10 cellular contexts compared by ENCODE assay signal in the genomic region with DNA sequence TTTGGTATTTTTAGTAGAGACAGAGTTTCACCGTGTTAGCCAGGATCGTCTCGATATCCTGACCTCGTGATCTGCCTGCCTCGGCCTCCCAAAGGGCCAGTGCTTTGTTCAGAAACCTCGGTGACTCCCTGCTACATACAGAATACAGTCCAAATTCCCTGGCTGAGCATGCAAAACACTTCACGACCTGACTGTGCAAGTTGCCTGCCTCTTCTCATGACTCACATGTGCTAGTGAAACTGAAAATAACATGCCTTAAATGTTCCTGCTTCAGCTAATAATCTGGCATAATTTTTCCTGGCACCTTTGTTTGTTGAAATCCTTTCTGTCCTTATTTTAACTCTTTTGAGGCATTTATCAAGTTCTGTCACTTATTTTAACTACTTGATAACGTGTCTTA. TPM values are rescaled to one million over a fixed set of nuclear protein-coding genes. Genes with fewer than 3 reads are reported as not detected.
A peak's percentile ranks its signal among the peaks of the same experiment; 100 is the strongest.
DNase-seq lines count a peak whose midpoint lies in the region; ATAC-seq and TF ChIP-seq lines count a peak whose summit lies in the region.
"Had no signal": no experiment of that assay in that cellular context is flagged by ENCODE, and none has a peak within 500 bp of the region (broad histone marks: within the 10 kb centered on the region; RNA-seq: fewer than 3 reads in every experiment).

No MANE protein-coding gene starts in this region.

- no peak overlapping the region for H3K27ac Mint-ChIP-seq in activated naive CD4-positive, alpha-beta T cell treated with anti-CD3 and anti-CD28 coated beads for 36 hours
- H3K27ac Mint-ChIP-seq: neural progenitor cell had no signal

- TF ChIP-seq CTCF in PC-3 (conservative IDR thresholded peaks at IDR 0.05; ENCODE audit: low read depth, low read length) (no peak), foreskin fibroblast (IDR thresholded peaks at IDR 0.05; ENCODE audit: low read depth, low read length) (no peak), tibial artery (IDR thresholded peaks at IDR 0.05) (no peak)

- POLR2A ChIA-PET in PC-3 (lab: Charles Lee; ENCODE audit: unreplicated experiment): interaction anchor here (0.5 to 1.0 kb wide), 4 partner anchors 8 to 211 kb away, joined by 3 to 16 read pairs (median 3); no protein-coding TSS in a partner anchor

- H3K36me3 Mint-ChIP-seq in activated naive CD4-positive, alpha-beta T cell treated with anti-CD3 and anti-CD28 coated beads for 36 hours (ENCODE audit: low read depth): peaks cover 8% of the 10 kb centered on the region

- H3K79me2 ChIP-seq in PC-3 (ENCODE audit: low read length): peaks cover 18% of the 10 kb centered on the region

- CTCF ChIA-PET in activated naive CD4-positive, alpha-beta T cell treated with anti-CD3 and anti-CD28 coated beads for 36 hours (lab: Charles Lee): interaction anchor here (0.9 to 3.7 kb wide), 21 partner anchors 8 to 686 kb away, joined by 3 to 28 read pairs (median 6); partner anchors contain the start of genes DMAC2L, L2HGDH and MAP4K5
- CTCF ChIA-PET in PC-3 (lab: Charles Lee): interaction anchor here (0.5 to 1.5 kb wide), 5 partner anchors 15 to 540 kb away, joined by 3 to 14 read pairs (median 4); no protein-coding TSS in a partner anchor

- H3K36me3 ChIP-seq in PC-3 (ENCODE audit: low read depth, low read length) (no peaks in the 10 kb centered on the region; the same call in 1 of the 2 replicates), tibial artery (peaks cover 6 to 15% (median 11%) of the 10 kb centered on the region in 3 donors)
- H3K36me3 ChIP-seq: neural progenitor cell had no signal

- H3F3A ChIP-seq in PC-3 (ENCODE audit: low read length, unreplicated experiment): no peaks in the 10 kb centered on the region

- intact Hi-C loops in activated naive CD4-positive, alpha-beta T cell treated with anti-CD3 and anti-CD28 coated beads for 36 hours (cut with micrococcal nuclease): loop anchor here (10.0 kb wide), 2 partner anchors 1465 to 1525 kb away; no protein-coding TSS in a partner anchor
- intact Hi-C loops in PC-3 (cut with micrococcal nuclease): loop anchor here (2.0 kb wide), 1 partner anchor 459 kb away; no protein-coding TSS in a partner anchor
- intact Hi-C loops in tibial artery (cut with DNase I; ENCODE audit: low total_unique reads): no loop called here

- H3K27ac ChIP-seq in PC-3 (ENCODE audit: low read length) (peak overlapping the region; percentile 87), tibial artery (peak overlapping the region; percentile 61 to 66)
- H3K27ac ChIP-seq: neural progenitor cell had no signal

- peaks cover 30% of the 10 kb centered on the region for H3K4me1 Mint-ChIP-seq in activated naive CD4-positive, alpha-beta T cell treated with anti-CD3 and anti-CD28 coated beads for 36 hours (ENCODE audit: low read depth)
- H3K4me1 Mint-ChIP-seq: neural progenitor cell had no signal

- H3K9me3 ChIP-seq in PC-3 (ENCODE audit: low read length) (no peaks in the 10 kb centered on the region), tibial artery (no peaks in the 10 kb centered on the region)

- no peaks in the 10 kb centered on the region for H3K27me3 ChIP-seq in PC-3 (ENCODE audit: low read length)
- no peaks in the 10 kb centered on the region for H3K27me3 ChIP-seq in tibial artery
- H3K27me3 ChIP-seq: BLaER1 treated with 17β-estradiol and CSF1 and Interleukin-3, amounts not matched to agents 10 nM and 100 nM; neural progenitor cell had no signal

- BruUV-seq in PC-3 (replicated peaks; lab: Mats Ljungman, UMichigan): no TSS peak

- peak overlapping the region; percentile 70 for H3K4me2 ChIP-seq in PC-3 (ENCODE audit: low read length)
- H3K4me2 ChIP-seq: neural progenitor cell had no signal

- H3K4me3 Mint-ChIP-seq in activated naive CD4-positive, alpha-beta T cell treated with anti-CD3 and anti-CD28 coated beads for 36 hours: no peak overlapping the region
- H3K4me3 Mint-ChIP-seq: neural progenitor cell had no signal

- H3K9me2 ChIP-seq in PC-3 (replicated peaks; ENCODE audit: low read length): no peaks in the 10 kb centered on the region

- H3K4me1 ChIP-seq in PC-3 (ENCODE audit: insufficient read depth, low read length) (peaks cover 22% of the 10 kb centered on the region), tibial artery (peaks cover 0 to 13% (median 6%) of the 10 kb centered on the region in 4 donors)
- H3K4me1 ChIP-seq: neural progenitor cell had no signal

- H3K9me3 Mint-ChIP-seq in activated naive CD4-positive, alpha-beta T cell treated with anti-CD3 and anti-CD28 coated beads for 36 hours: no peaks in the 10 kb centered on the region

- no peaks in the 10 kb centered on the region for H3K27me3 Mint-ChIP-seq in activated naive CD4-positive, alpha-beta T cell treated with anti-CD3 and anti-CD28 coated beads for 36 hours (ENCODE audit: low read depth)

- H3K4me3 ChIP-seq in PC-3 (ENCODE audit: low read length): no peak overlapping the region
- no peak overlapping the region for H3K4me3 ChIP-seq in foreskin fibroblast (ENCODE audit: low read depth in 1 of 2, low read length in 2 of 2)
- H3K4me3 ChIP-seq in tibial artery: no peak overlapping the region
- H3K4me3 ChIP-seq: BLaER1 treated with 17β-estradiol and CSF1 and Interleukin-3, amounts not matched to agents 10 nM and 100 nM; neural progenitor cell had no signal

- no peak overlapping the region for H3K9ac ChIP-seq in PC-3 (ENCODE audit: low read length)
- H3K9ac ChIP-seq: neural progenitor cell had no signal

- ATAC-seq in PC-3 (no peak), HG02938 (IDR thresholded peaks at IDR 0.05; ENCODE audit: unreplicated experiment) (no peak)

- DNase-seq in activated naive CD4-positive, alpha-beta T cell treated with anti-CD3 and anti-CD28 coated beads for 36 hours: peak; percentile 51
- DNase-seq in activated naive CD4-positive, alpha-beta T cell (lab: John Stamatoyannopoulos, UW): no peak
- DNase-seq in PC-3 (no peak), foreskin fibroblast (peak; percentile 55 to 74), tibial artery (no peak), DMS153 (lab: John Stamatoyannopoulos, UW) (no peak), SKM-1 treated with dmso at 0.1 percent for 144 hours (lab: John Stamatoyannopoulos, UW; ENCODE audit: unreplicated experiment) (no peak)

- H4K20me1 ChIP-seq in PC-3 (ENCODE audit: low read length): no peaks in the 10 kb centered on the region

- no peak overlapping the region for H2AFZ ChIP-seq in PC-3 (ENCODE audit: low read length)
- H2AFZ ChIP-seq: neural progenitor cell had no signal

RNA-seq across cellular contexts. Expression of gene DMAC2L, which starts 8.2 kb away (rescaled TPM):
- 10 to 100 TPM; 11.7 to 13.7 TPM for total RNA-seq in activated naive CD4-positive, alpha-beta T cell treated with anti-CD3 and anti-CD28 coated beads for 36 hours
- total RNA-seq in PC-3 (2014; rRNA removed): 2.3 and 18.1 TPM in 2 replicates

RNA-seq across cellular contexts. Expression of gene L2HGDH, which starts 8.2 kb away (rescaled TPM):
- total RNA-seq in activated naive CD4-positive, alpha-beta T cell treated with anti-CD3 and anti-CD28 coated beads for 36 hours: 10 to 100 TPM; 13.5 to 14.3 TPM
- 27.8 and 41.6 TPM in 2 replicates for total RNA-seq in PC-3 (2014; rRNA removed)

Comparison
In these comparisons a context has a peak if more than half of its experiments do, and no peak if none do; other contexts are left out.
1. DNase-seq: peak in activated naive CD4-positive, alpha-beta T cell treated with anti-CD3 and anti-CD28 coated beads for 36 hours (single experiment) and foreskin fibroblast (2 of 2); none in activated naive CD4-positive, alpha-beta T cell (0 of 4), PC-3 (single experiment), tibial artery (0 of 2), DMS153 (single experiment) and SKM-1 treated with dmso at 0.1 percent for 144 hours (single experiment).